8 cellular contexts compared by ENCODE assay signal in the genomic region with DNA sequence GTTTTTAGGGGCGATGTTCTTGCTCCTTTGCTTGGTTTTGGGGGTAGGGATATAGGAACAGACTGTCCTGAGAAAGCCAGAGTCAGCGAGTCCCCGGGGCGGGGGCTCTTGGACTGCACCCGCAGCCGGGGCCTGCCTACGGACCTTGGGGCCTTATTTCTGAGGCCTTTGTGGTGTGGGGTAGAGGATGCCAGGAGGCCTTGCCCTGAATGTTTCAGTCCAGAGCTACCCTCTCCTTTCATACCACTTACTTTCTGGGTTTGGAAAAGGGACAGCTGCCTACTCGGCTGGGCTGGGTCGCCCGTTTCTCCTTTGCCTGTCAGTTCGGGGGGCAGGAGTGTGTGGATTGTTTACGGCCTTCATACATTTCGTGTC. TPM values are rescaled to one million over a fixed set of nuclear protein-coding genes. Genes with fewer than 3 reads are reported as not detected.
DNase-seq lines count a peak whose midpoint lies in the region; ATAC-seq, FAIRE-seq and TF ChIP-seq lines count a peak whose summit lies in the region.

No MANE protein-coding gene starts in this region.

- H3K27ac ChIP-seq in Karpas-422 (ENCODE audit: low read length) (peak overlapping the region; percentile 81), kidney (ENCODE audit: low read depth in 2 of 2, low read length in 2 of 2) (peak overlapping the region; percentile 97), stomach smooth muscle (ENCODE audit: low read length) (peak overlapping the region; percentile 97)

- H3K27me3 ChIP-seq in Karpas-422 (ENCODE audit: low read length) (no peaks in the 10 kb centered on the region), stomach smooth muscle (ENCODE audit: control insufficient read depth in 1 of 2, insufficient read depth in 2 of 2, low read length in 2 of 2) (no peaks in the 10 kb centered on the region)

- H4K20me1 ChIP-seq in Karpas-422 (ENCODE audit: insufficient read depth, low read depth, low read length) = peaks cover 9% of the 10 kb centered on the region; the same call in 1 of the 2 replicates

- H2AFZ ChIP-seq in Karpas-422 (ENCODE audit: low read length) = peak overlapping the region; percentile 6; the same call in 1 of the 2 replicates

- intact Hi-C loops in kidney (cut with DNase I) = no loop called here

- peak overlapping the region; percentile 76 for H3K4me2 ChIP-seq in Karpas-422 (ENCODE audit: low read depth, low read length, poor library complexity, severe bottlenecking)

- no peak for TF ChIP-seq CTCF in astrocyte of the cerebellum (IDR thresholded peaks at IDR 0.05; ENCODE audit: low read depth, low read length, missing control alignments)
- no peak for TF ChIP-seq CTCF in kidney (IDR thresholded peaks at IDR 0.05; ENCODE audit: borderline replicate concordance, extremely low read depth, insufficient read depth)

- H3K4me3 ChIP-seq in Karpas-422 (ENCODE audit: low read length) (peak overlapping the region; percentile 85), astrocyte of the cerebellum (ENCODE audit: low read depth, low read length) (peak overlapping the region; percentile 89), kidney (ENCODE audit: low read length in 2 of 2) (peak overlapping the region; percentile 89 to 92), stomach smooth muscle (ENCODE audit: low read length in 2 of 2) (peak overlapping the region; percentile 87 to 92)

- H3K9me3 ChIP-seq in ES-I3 (ENCODE audit: control insufficient read depth, insufficient read depth, low read length) (no peaks in the 10 kb centered on the region), Karpas-422 (ENCODE audit: low read length) (no peaks in the 10 kb centered on the region), kidney (ENCODE audit: control insufficient read depth in 1 of 2, low read length in 2 of 2) (no peaks in the 10 kb centered on the region), stomach smooth muscle (ENCODE audit: control insufficient read depth in 2 of 2, low read length in 2 of 2) (no peaks in the 10 kb centered on the region)

- H3K79me2 ChIP-seq in Karpas-422 (ENCODE audit: low read length) = peaks cover 75% of the 10 kb centered on the region

- H3K4me1 ChIP-seq in ES-I3 (ENCODE audit: insufficient read depth, low read length) = peaks cover 6% of the 10 kb centered on the region
- peaks cover 42% of the 10 kb centered on the region for H3K4me1 ChIP-seq in Karpas-422 (ENCODE audit: low read length)
- H3K4me1 ChIP-seq in kidney (ENCODE audit: control insufficient read depth in 1 of 2, insufficient read depth in 1 of 2, low read depth in 1 of 2, low read length in 2 of 2) = no peaks in the 10 kb centered on the region
- H3K4me1 ChIP-seq in stomach smooth muscle (ENCODE audit: control insufficient read depth, insufficient read depth, low read length) = peaks cover 2% of the 10 kb centered on the region

- in situ Hi-C loops in astrocyte of the cerebellum (cut with HindIII; ENCODE audit: low sequenced_read_pairs) = no loop called here

- peak overlapping the region; percentile 92 for H3K9ac ChIP-seq in ES-I3 (ENCODE audit: low read depth, low read length)
- peak overlapping the region; percentile 89 for H3K9ac ChIP-seq in Karpas-422 (ENCODE audit: low read length)
- H3K9ac ChIP-seq in kidney (ENCODE audit: low read length in 2 of 2) = peak overlapping the region; percentile 86 to 96
- H3K9ac ChIP-seq in stomach smooth muscle (ENCODE audit: low read length in 2 of 2) = peak overlapping the region; percentile 96 to 99

- H3K36me3 ChIP-seq in ES-I3 (ENCODE audit: insufficient read depth, low read length) (no peaks in the 10 kb centered on the region), Karpas-422 (ENCODE audit: insufficient read depth, low read length) (peaks cover 7% of the 10 kb centered on the region; the same call in 1 of the 2 replicates), kidney (ENCODE audit: control insufficient read depth in 1 of 2, insufficient read depth in 2 of 2, low read length in 2 of 2) (no peaks in the 10 kb centered on the region), stomach smooth muscle (ENCODE audit: control insufficient read depth in 2 of 2, insufficient read depth in 2 of 2, low read length in 2 of 2) (peaks cover 2 to 3% of the 10 kb centered on the region in 2 donors)

- ATAC-seq in GM21619 (IDR thresholded peaks at IDR 0.05; ENCODE audit: unreplicated experiment) (peak; percentile 6), GM18858 (IDR thresholded peaks at IDR 0.05; ENCODE audit: unreplicated experiment) (no peak)

- no peak for FAIRE-seq in kidney (lab: Jason Lieb, UNC)

- no peak for DNase-seq in Karpas-422
- DNase-seq in astrocyte of the cerebellum (ENCODE audit: low read depth) = no peak
- DNase-seq in kidney = no peak
- DNase-seq in NCI-H524 treated with DMSO at 0.1 percent for 48 hours (lab: John Stamatoyannopoulos, UW) = no peak

- no peaks in the 10 kb centered on the region for H3K9me2 ChIP-seq in Karpas-422 (replicated peaks; ENCODE audit: insufficient read depth, low read length)

RNA-seq across cellular contexts. Expression of a gene that starts 0.4 kb away (rescaled TPM):
- 63.5 and 73.8 TPM in 2 replicates for total RNA-seq in Karpas-422 (2014; rRNA removed; shearing (Covaris generic); ENCODE audit: low replicate concordance)
- total RNA-seq in kidney = 43.2 TPM
- polyA plus RNA-seq in kidney (ENCODE audit: insufficient read depth, low read depth, low replicate concordance) = 35.8 TPM

RNA-seq across cellular contexts. Expression of a gene that starts 35.5 kb away (rescaled TPM):
- total RNA-seq in Karpas-422 (2014; rRNA removed; shearing (Covaris generic); ENCODE audit: low replicate concordance) = 10.0 and 11.3 TPM in 2 replicates
- total RNA-seq in kidney = 20.5 TPM
- polyA plus RNA-seq in kidney (ENCODE audit: insufficient read depth, low read depth, low replicate concordance) = 24.4 TPM
